Comparison of ENCODE assay signal across 8 cellular contexts in genomic region chr21:36028127-36029069, GRCh38. TPM values are rescaled to one million over a fixed set of nuclear protein-coding genes. Genes with fewer than 3 reads are reported as not detected.
DNase-seq lines count a peak whose midpoint lies in the region; ATAC-seq, FAIRE-seq and TF ChIP-seq lines count a peak whose summit lies in the region.

No MANE protein-coding gene starts in this region.

- FAIRE-seq in H54 (lab: Jason Lieb, UNC), result peak; percentile 23

- H3K4me3 ChIP-seq in gastrocnemius medialis, result no peak overlapping the region

- ATAC-seq in gastrocnemius medialis (peak; percentile 93 to 94), HG02642 (IDR thresholded peaks at IDR 0.05; ENCODE audit: poor library complexity, unreplicated experiment) (no peak)

- intact Hi-C loops in gastrocnemius medialis (cut with DNase I; ENCODE audit: low total_unique reads), result loop anchor here (5.0 kb wide), 1 partner anchor 1281 kb away; no protein-coding TSS in a partner anchor

- peaks cover 3 to 4% of the 10 kb centered on the region in 2 donors for H3K4me1 ChIP-seq in gastrocnemius medialis

- H3K9me3 ChIP-seq in gastrocnemius medialis, result no peaks in the 10 kb centered on the region

- TF ChIP-seq CTCF in gastrocnemius medialis (IDR thresholded peaks at IDR 0.05 in 4 of 5, conservative IDR thresholded peaks at IDR 0.05 in 1 of 5), result peak; percentile 83 to 98 (median 88)

- H3K27me3 ChIP-seq in gastrocnemius medialis, result no peaks in the 10 kb centered on the region

- no peak overlapping the region for H3K27ac ChIP-seq in gastrocnemius medialis

- in situ Hi-C loops in gastrocnemius medialis (cut with MboI; ENCODE audit: low sequenced_read_pairs in 4 of 4), result no loop called here

- H3K36me3 ChIP-seq in gastrocnemius medialis, result no peaks in the 10 kb centered on the region

- DNase-seq in DMS 273 treated with DMSO at 0.1 percent for 48 hours (lab: John Stamatoyannopoulos, UW) (peak; percentile 38), H54 (ENCODE audit: insufficient read length, low spot score) (peak; percentile 93), NCI-H146 (lab: John Stamatoyannopoulos, UW) (peak; percentile 68), T-helper 2 cell (peak; percentile 22 to 58 (median 39)), anterior cingulate cortex (lab: John Stamatoyannopoulos, UW) (peak in 56 of 58 donors; percentile 4 to 81 (median 50)), hepatic stellate cell (ENCODE audit: low spot score) (peak; percentile 85), gastrocnemius medialis (peak; percentile 49 to 68)

- TF ChIP-seq POLR2A in H54 (IDR thresholded peaks at IDR 0.05; ENCODE audit: low read depth, low read length) (no peak), gastrocnemius medialis (IDR thresholded peaks at IDR 0.05) (no peak)

RNA-seq across cellular contexts. Expression of gene SETD4, which starts 31.9 kb away (rescaled TPM):
- 10 to 100 TPM in 3 of 4 donors, 1 to 10 TPM in 1; 5.9 to 21.7 (median 16.7) TPM for total RNA-seq in gastrocnemius medialis

RNA-seq across cellular contexts. Expression of gene CBR1, which starts 41.4 kb away (rescaled TPM):
- 10 to 100 TPM; 44.8 to 73.9 (median 66.4) TPM for total RNA-seq in gastrocnemius medialis

Comparison
In these comparisons a context has a peak if more than half of its experiments do, and no peak if none do; other contexts are left out.
1. DNase-seq: peak in every context shown above with its lines; median percentile 93 in H54; 85 in hepatic stellate cell; 68 in NCI-H146; 58 in gastrocnemius medialis; 50 in anterior cingulate cortex; 39 in T-helper 2 cell; 38 in DMS 273 treated with DMSO at 0.1 percent for 48 hours.